1 cellular context compared by ENCODE assay signal in the genomic region with DNA sequence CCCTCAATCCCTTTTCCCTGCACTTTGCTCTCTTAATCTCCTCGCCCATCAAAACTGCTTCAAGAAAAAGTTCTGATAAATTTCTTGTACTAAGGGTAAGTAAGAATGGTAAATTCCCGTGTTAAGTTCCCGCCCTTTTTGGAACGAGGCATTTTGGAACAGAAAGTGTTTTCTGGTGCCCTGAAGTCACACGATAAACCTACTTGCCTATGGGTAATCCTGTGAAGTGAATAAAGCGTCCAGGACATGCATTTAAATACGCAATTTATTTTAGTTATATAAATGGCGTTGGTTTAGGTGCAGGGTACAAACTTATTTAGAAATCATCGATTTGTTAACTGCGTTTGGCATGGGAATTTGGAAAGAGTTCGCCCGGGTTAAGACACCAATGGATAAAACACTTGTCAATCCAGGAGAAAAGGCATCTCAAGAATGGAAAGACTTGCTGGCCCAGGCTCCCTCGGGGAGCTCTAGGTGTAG.
TF ChIP-seq lines count a peak whose summit lies in the region.

No MANE protein-coding gene starts in this region.

TF ChIP-seq in HEK293, 187 proteins besides CTCF, POLR2A, EP300 and RAD21 (continued from another document):
- TF ChIP-seq, protein P1, sequence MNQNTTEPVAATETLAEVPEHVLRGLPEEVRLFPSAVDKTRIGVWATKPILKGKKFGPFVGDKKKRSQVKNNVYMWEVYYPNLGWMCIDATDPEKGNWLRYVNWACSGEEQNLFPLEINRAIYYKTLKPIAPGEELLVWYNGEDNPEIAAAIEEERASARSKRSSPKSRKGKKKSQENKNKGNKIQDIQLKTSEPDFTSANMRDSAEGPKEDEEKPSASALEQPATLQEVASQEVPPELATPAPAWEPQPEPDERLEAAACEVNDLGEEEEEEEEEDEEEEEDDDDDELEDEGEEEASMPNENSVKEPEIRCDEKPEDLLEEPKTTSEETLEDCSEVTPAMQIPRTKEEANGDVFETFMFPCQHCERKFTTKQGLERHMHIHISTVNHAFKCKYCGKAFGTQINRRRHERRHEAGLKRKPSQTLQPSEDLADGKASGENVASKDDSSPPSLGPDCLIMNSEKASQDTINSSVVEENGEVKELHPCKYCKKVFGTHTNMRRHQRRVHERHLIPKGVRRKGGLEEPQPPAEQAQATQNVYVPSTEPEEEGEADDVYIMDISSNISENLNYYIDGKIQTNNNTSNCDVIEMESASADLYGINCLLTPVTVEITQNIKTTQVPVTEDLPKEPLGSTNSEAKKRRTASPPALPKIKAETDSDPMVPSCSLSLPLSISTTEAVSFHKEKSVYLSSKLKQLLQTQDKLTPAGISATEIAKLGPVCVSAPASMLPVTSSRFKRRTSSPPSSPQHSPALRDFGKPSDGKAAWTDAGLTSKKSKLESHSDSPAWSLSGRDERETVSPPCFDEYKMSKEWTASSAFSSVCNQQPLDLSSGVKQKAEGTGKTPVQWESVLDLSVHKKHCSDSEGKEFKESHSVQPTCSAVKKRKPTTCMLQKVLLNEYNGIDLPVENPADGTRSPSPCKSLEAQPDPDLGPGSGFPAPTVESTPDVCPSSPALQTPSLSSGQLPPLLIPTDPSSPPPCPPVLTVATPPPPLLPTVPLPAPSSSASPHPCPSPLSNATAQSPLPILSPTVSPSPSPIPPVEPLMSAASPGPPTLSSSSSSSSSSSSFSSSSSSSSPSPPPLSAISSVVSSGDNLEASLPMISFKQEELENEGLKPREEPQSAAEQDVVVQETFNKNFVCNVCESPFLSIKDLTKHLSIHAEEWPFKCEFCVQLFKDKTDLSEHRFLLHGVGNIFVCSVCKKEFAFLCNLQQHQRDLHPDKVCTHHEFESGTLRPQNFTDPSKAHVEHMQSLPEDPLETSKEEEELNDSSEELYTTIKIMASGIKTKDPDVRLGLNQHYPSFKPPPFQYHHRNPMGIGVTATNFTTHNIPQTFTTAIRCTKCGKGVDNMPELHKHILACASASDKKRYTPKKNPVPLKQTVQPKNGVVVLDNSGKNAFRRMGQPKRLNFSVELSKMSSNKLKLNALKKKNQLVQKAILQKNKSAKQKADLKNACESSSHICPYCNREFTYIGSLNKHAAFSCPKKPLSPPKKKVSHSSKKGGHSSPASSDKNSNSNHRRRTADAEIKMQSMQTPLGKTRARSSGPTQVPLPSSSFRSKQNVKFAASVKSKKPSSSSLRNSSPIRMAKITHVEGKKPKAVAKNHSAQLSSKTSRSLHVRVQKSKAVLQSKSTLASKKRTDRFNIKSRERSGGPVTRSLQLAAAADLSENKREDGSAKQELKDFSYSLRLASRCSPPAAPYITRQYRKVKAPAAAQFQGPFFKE (tag by site-specific recombination; IDR thresholded peaks at IDR 0.05; ENCODE audit: borderline replicate concordance), result no peak
- no peak for TF ChIP-seq ZNF121 (tag by site-specific recombination; IDR thresholded peaks at IDR 0.05)
- 0 out of 2 replicates have a peak, but pooled peaks have one; percentile 9 for TF ChIP-seq SP7 (tag by site-specific recombination; IDR thresholded peaks at IDR 0.05)
- TF ChIP-seq ZNF621 (tag by site-specific recombination; IDR thresholded peaks at IDR 0.05), result no peak
- TF ChIP-seq ZNF473 (tag by site-specific recombination; IDR thresholded peaks at IDR 0.05), result no peak
TF ChIP-seq in HEK293: peak in this region for 3.
